14 cellular contexts compared by ENCODE assay signal in genomic region chr6:123127807-123128206, GRCh38.
A peak's percentile ranks its signal among the peaks of the same experiment; 100 is the strongest.
DNase-seq lines count a peak whose midpoint lies in the region; ATAC-seq lines count a peak whose summit lies in the region.
"Had no signal": no experiment of that assay in that cellular context is flagged by ENCODE, and none has a peak within 500 bp of the region (broad histone marks: within the 10 kb centered on the region; RNA-seq: fewer than 3 reads in every experiment).

No MANE protein-coding gene starts in this region.

- no peak for ATAC-seq in GM19467 (IDR thresholded peaks at IDR 0.05; ENCODE audit: unreplicated experiment)
- no peak for ATAC-seq in GM21447 (IDR thresholded peaks at IDR 0.05; ENCODE audit: unreplicated experiment)

- in situ Hi-C loops in Caki2 (cut with HindIII; ENCODE audit: low pct_unique_long_range_greater_than_20kb, low sequenced_read_pairs) (no loop called here), SK-MEL-5 (cut with HindIII; ENCODE audit: low pct_unique_long_range_greater_than_20kb, low sequenced_read_pairs) (no loop called here)

- DNase-seq in A172 (ENCODE audit: low spot score), result peak; percentile 7
- DNase-seq in Caki2 (ENCODE audit: low read depth), result peak; percentile 3
- DNase-seq in NAMALWA (ENCODE audit: low spot score), result peak; percentile 7
- DNase-seq in SK-MEL-5 (ENCODE audit: low read depth, low spot score), result peak; percentile 45
- no peak for DNase-seq in activated CD8-positive, alpha-beta memory T cell treated with anti-CD3 and anti-CD28 coated beads, Interleukin-2, amount 50 U/mL, for 4 hours
- DNase-seq: CD8-positive, alpha-beta memory T cell; H9; NCI-H1092 treated with DMSO at 0.1 percent for 48 hours; NCI-H1694; NCI-H2171 treated with DMSO at 0.1 percent for 48 hours; NCI-H82; T-helper 1 cell had no signal
